9 cellular contexts compared by ENCODE assay signal in genomic region chr3:188390775-188391443, GRCh38.
DNase-seq lines count a peak whose midpoint lies in the region; ATAC-seq, FAIRE-seq and TF ChIP-seq lines count a peak whose summit lies in the region.
"Had no signal": no experiment of that assay in that cellular context is flagged by ENCODE, and none has a peak within 500 bp of the region (broad histone marks: within the 10 kb centered on the region; RNA-seq: fewer than 3 reads in every experiment).

No MANE protein-coding gene starts in this region.

- no peaks in the 10 kb centered on the region for H3K9me3 Mint-ChIP-seq in activated CD8-positive, alpha-beta T cell treated with anti-CD3 and anti-CD28 coated beads for 36 hours
- H3K9me3 Mint-ChIP-seq in activated CD8-positive, alpha-beta T cell treated with anti-CD3 and anti-CD28 coated beads, Interleukin-2, amount 10 ng/mL, durations not matched to agents 7 days and 5 days (ENCODE audit: insufficient read depth) = peaks cover 4% of the 10 kb centered on the region

- CTCF ChIA-PET in activated CD8-positive, alpha-beta T cell treated with anti-CD3 and anti-CD28 coated beads for 36 hours (lab: Charles Lee) = interaction anchor here (0.9 to 2.1 kb wide), 3 partner anchors 10 to 28 kb away, joined by 3 to 7 read pairs (median 3); no protein-coding TSS in a partner anchor
- CTCF ChIA-PET in activated CD8-positive, alpha-beta T cell treated with anti-CD3 and anti-CD28 coated beads, Interleukin-2, amount 10 ng/mL, durations not matched to agents 7 days and 5 days (lab: Charles Lee) = interaction anchor here (0.8 to 1.5 kb wide), 4 partner anchors 10 to 652 kb away, joined by 3 to 7 read pairs (median 4); no protein-coding TSS in a partner anchor

- no peaks in the 10 kb centered on the region for H3K9me3 ChIP-seq in colonic mucosa
- no peaks in the 10 kb centered on the region for H3K9me3 ChIP-seq in tibial artery
- H3K9me3 ChIP-seq: A549 had no signal

- TF ChIP-seq CTCF in activated CD8-positive, alpha-beta T cell treated with anti-CD3 and anti-CD28 coated beads for 36 hours (IDR thresholded peaks at IDR 0.05) = no peak
- TF ChIP-seq CTCF in colonic mucosa (IDR thresholded peaks at IDR 0.05) = no peak
- TF ChIP-seq CTCF in tibial artery (IDR thresholded peaks at IDR 0.05) = no peak

- ATAC-seq in activated CD8-positive, alpha-beta T cell treated with anti-CD3 and anti-CD28 coated beads for 36 hours = no peak
- ATAC-seq in activated CD8-positive, alpha-beta T cell treated with anti-CD3 and anti-CD28 coated beads, Interleukin-2, amount 10 ng/mL, durations not matched to agents 7 days and 5 days = no peak
- no peak for ATAC-seq in GM21367 (IDR thresholded peaks at IDR 0.05; ENCODE audit: unreplicated experiment)

- H3K4me1 Mint-ChIP-seq in activated CD8-positive, alpha-beta T cell treated with anti-CD3 and anti-CD28 coated beads for 36 hours (ENCODE audit: low read depth) = peaks cover 29% of the 10 kb centered on the region
- peaks cover 22% of the 10 kb centered on the region for H3K4me1 Mint-ChIP-seq in activated CD8-positive, alpha-beta T cell treated with anti-CD3 and anti-CD28 coated beads, Interleukin-2, amount 10 ng/mL, durations not matched to agents 7 days and 5 days (ENCODE audit: low read depth)

- H3K9ac ChIP-seq in colonic mucosa (ENCODE audit: low read depth in 2 of 2, low read length in 2 of 2) = no peak overlapping the region

- no peaks in the 10 kb centered on the region for H3K27me3 ChIP-seq in colonic mucosa
- H3K27me3 ChIP-seq in tibial artery = no peaks in the 10 kb centered on the region

- H3K4me3 ChIP-seq in colonic mucosa (no peak overlapping the region), tibial artery (no peak overlapping the region)
- H3K4me3 ChIP-seq: A549 had no signal

- no peak for FAIRE-seq in HTR-8/SVneo (lab: Jason Lieb, UNC)
- FAIRE-seq: A549 had no signal

- H3K27ac Mint-ChIP-seq in activated CD8-positive, alpha-beta T cell treated with anti-CD3 and anti-CD28 coated beads for 36 hours = peak overlapping the region; percentile 92
- H3K27ac Mint-ChIP-seq in activated CD8-positive, alpha-beta T cell treated with anti-CD3 and anti-CD28 coated beads, Interleukin-2, amount 10 ng/mL, durations not matched to agents 7 days and 5 days = no peak overlapping the region

- intact Hi-C loops in activated CD8-positive, alpha-beta T cell treated with anti-CD3 and anti-CD28 coated beads for 36 hours (cut with micrococcal nuclease) = loop anchor here (5.0 kb wide), 1 partner anchor 69 kb away; no protein-coding TSS in a partner anchor
- intact Hi-C loops in colonic mucosa (cut with DNase I) = no loop called here
- intact Hi-C loops in tibial artery (cut with DNase I; ENCODE audit: low total_unique reads) = no loop called here

- H3K36me3 Mint-ChIP-seq in activated CD8-positive, alpha-beta T cell treated with anti-CD3 and anti-CD28 coated beads for 36 hours (ENCODE audit: low read depth) = peaks cover 2% of the 10 kb centered on the region
- H3K36me3 Mint-ChIP-seq in activated CD8-positive, alpha-beta T cell treated with anti-CD3 and anti-CD28 coated beads, Interleukin-2, amount 10 ng/mL, durations not matched to agents 7 days and 5 days (ENCODE audit: low read depth) = peaks cover 7% of the 10 kb centered on the region

- no peak overlapping the region for H3K4me3 Mint-ChIP-seq in activated CD8-positive, alpha-beta T cell treated with anti-CD3 and anti-CD28 coated beads for 36 hours
- H3K4me3 Mint-ChIP-seq in activated CD8-positive, alpha-beta T cell treated with anti-CD3 and anti-CD28 coated beads, Interleukin-2, amount 10 ng/mL, durations not matched to agents 7 days and 5 days = no peak overlapping the region

- H3K4me1 ChIP-seq in colonic mucosa = no peaks in the 10 kb centered on the region
- peaks cover 0 to 100% (median 65%) of the 10 kb centered on the region in 4 donors for H3K4me1 ChIP-seq in tibial artery

- no peak for DNase-seq in activated CD8-positive, alpha-beta T cell treated with anti-CD3 and anti-CD28 coated beads for 36 hours
- DNase-seq in activated CD8-positive, alpha-beta T cell treated with anti-CD3 and anti-CD28 coated beads, Interleukin-2, amount 10 ng/mL, durations not matched to agents 7 days and 5 days = no peak
- no peak for DNase-seq in colonic mucosa
- peak; percentile 34 for DNase-seq in medulla oblongata (ENCODE audit: extremely low spot score)
- DNase-seq in tibial artery = no peak
- DNase-seq in NCI-H2107 (lab: John Stamatoyannopoulos, UW) = no peak
- no peak for DNase-seq in HTR-8/SVneo (ENCODE audit: insufficient read length, low spot score)

- POLR2A ChIA-PET in activated CD8-positive, alpha-beta T cell treated with anti-CD3 and anti-CD28 coated beads for 36 hours (lab: Charles Lee) = interaction anchor here (1.0 to 1.3 kb wide), 3 partner anchors 9 to 648 kb away, joined by 3 to 4 read pairs (median 4); no protein-coding TSS in a partner anchor
- POLR2A ChIA-PET in activated CD8-positive, alpha-beta T cell treated with anti-CD3 and anti-CD28 coated beads, Interleukin-2, amount 10 ng/mL, durations not matched to agents 7 days and 5 days (lab: Charles Lee) = interaction anchor here (0.7 kb wide), 1 partner anchor 643 kb away, joined by 3 read pairs; no protein-coding TSS in a partner anchor

- H3K36me3 ChIP-seq in colonic mucosa = no peaks in the 10 kb centered on the region
- H3K36me3 ChIP-seq in tibial artery = no peaks in the 10 kb centered on the region

- no peaks in the 10 kb centered on the region for H3K27me3 Mint-ChIP-seq in activated CD8-positive, alpha-beta T cell treated with anti-CD3 and anti-CD28 coated beads for 36 hours
- H3K27me3 Mint-ChIP-seq in activated CD8-positive, alpha-beta T cell treated with anti-CD3 and anti-CD28 coated beads, Interleukin-2, amount 10 ng/mL, durations not matched to agents 7 days and 5 days (ENCODE audit: low read depth) = no peaks in the 10 kb centered on the region

- peak overlapping the region; percentile 13 for H3K27ac ChIP-seq in colonic mucosa
- peak overlapping the region; percentile 53 to 60 for H3K27ac ChIP-seq in tibial artery
- H3K27ac ChIP-seq: A549 had no signal
